29 cellular contexts compared by ENCODE assay signal in the genomic region with DNA sequence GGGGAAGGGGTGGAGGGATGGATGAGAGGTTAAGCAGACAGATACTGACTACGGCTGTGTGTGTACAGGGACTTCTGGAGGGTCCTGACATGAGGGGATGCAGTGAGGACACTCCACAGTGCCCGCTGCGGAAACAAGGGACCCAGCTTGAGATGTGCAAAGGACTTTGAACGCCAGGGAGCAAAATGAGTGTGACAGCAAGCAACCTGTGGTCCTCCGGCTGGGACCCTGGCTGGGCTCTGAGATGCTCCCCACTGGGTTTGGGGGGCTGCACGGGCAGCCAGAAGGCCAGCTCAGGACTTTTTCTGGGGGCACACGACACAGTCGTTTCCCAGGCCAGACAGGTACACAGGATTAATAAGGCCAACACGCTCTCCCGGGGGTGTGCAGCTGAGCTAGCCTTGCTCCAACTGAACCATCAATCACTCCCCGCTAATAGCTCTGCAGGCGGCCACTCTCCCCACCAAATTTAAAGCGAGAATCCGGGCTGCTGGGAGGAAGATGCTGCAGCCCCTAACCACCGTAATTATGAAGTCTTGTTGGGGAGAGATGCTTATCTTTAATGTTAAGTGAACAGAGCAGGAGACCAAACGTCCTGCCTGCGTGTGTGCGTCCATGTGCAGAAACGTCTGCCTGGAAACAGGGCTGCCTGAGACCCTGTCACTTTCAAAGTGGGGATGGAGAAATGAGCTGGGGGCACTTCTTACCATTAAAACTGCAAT. TPM values are rescaled to one million over a fixed set of nuclear protein-coding genes. Genes with fewer than 3 reads are reported as not detected.
DNase-seq lines count a peak whose midpoint lies in the region; TF ChIP-seq lines count a peak whose summit lies in the region.
"Had no signal": no experiment of that assay in that cellular context is flagged by ENCODE, and none has a peak within 500 bp of the region (broad histone marks: within the 10 kb centered on the region; RNA-seq: fewer than 3 reads in every experiment).

No MANE protein-coding gene starts in this region.

- no peaks in the 10 kb centered on the region for H3K36me3 Mint-ChIP-seq in glutamatergic neuron (ENCODE audit: unreplicated experiment)
- H3K36me3 Mint-ChIP-seq in osteocyte (ENCODE audit: unreplicated experiment): no peaks in the 10 kb centered on the region
- H3K36me3 Mint-ChIP-seq: activated naive CD4-positive, alpha-beta T cell treated with anti-CD3 and anti-CD28 coated beads, Interleukin-2, amount 10 ng/mL, durations not matched to agents 7 days and 5 days; CD4-positive, CD25-positive, alpha-beta regulatory T cell; memory B cell; stimulated activated effector memory CD8-positive, alpha-beta T cell treated with anti-CD3 and anti-CD28 coated beads, Interleukin-12 subunit alpha, Interleukin-12 subunit beta, amount 100 ng/mL, for 72 hours had no signal

- no peak overlapping the region for H3K4me3 Mint-ChIP-seq in glutamatergic neuron (ENCODE audit: unreplicated experiment)
- H3K4me3 Mint-ChIP-seq in osteocyte (ENCODE audit: unreplicated experiment): no peak overlapping the region
- H3K4me3 Mint-ChIP-seq: activated naive CD4-positive, alpha-beta T cell treated with anti-CD3 and anti-CD28 coated beads, Interleukin-2, amount 10 ng/mL, durations not matched to agents 7 days and 5 days; activated T-helper 17 cell treated with anti-CD3 and anti-CD28 coated beads, Interleukin-2, amount 50 U/mL, for 72 hours; CD4-positive, CD25-positive, alpha-beta regulatory T cell; endodermal cell; memory B cell; stimulated activated effector memory CD8-positive, alpha-beta T cell treated with anti-CD3 and anti-CD28 coated beads, Interleukin-12 subunit alpha, Interleukin-12 subunit beta, amount 100 ng/mL, for 72 hours had no signal

- H3K27ac Mint-ChIP-seq in glutamatergic neuron (ENCODE audit: unreplicated experiment): peak overlapping the region; percentile 99
- peak overlapping the region; percentile 95 for H3K27ac Mint-ChIP-seq in osteocyte (ENCODE audit: unreplicated experiment)
- H3K27ac Mint-ChIP-seq: activated naive CD4-positive, alpha-beta T cell treated with anti-CD3 and anti-CD28 coated beads, Interleukin-2, amount 10 ng/mL, durations not matched to agents 7 days and 5 days; activated T-helper 17 cell treated with anti-CD3 and anti-CD28 coated beads, Interleukin-2, amount 50 U/mL, for 72 hours; CD4-positive, CD25-positive, alpha-beta regulatory T cell; memory B cell; progenitor cell of endocrine pancreas; stimulated activated effector memory CD8-positive, alpha-beta T cell treated with anti-CD3 and anti-CD28 coated beads, Interleukin-12 subunit alpha, Interleukin-12 subunit beta, amount 100 ng/mL, for 72 hours had no signal

- H3K27me3 Mint-ChIP-seq in glutamatergic neuron (ENCODE audit: unreplicated experiment) (peaks cover 17% of the 10 kb centered on the region), osteocyte (ENCODE audit: unreplicated experiment) (peaks cover 6% of the 10 kb centered on the region)

- no peak for TF ChIP-seq CTCF in glutamatergic neuron (IDR thresholded peaks at IDR 0.05; ENCODE audit: partially characterized antibody, unreplicated experiment)
- TF ChIP-seq CTCF in osteocyte (IDR thresholded peaks at IDR 0.05): no peak

- peak; percentile 57 for DNase-seq in NCI-H748 (lab: John Stamatoyannopoulos, UW; ENCODE audit: unreplicated experiment)
- no peak for DNase-seq in NCI-H748 treated with DMSO at 0.1 percent for 48 hours (lab: John Stamatoyannopoulos, UW)
- peak; percentile 85 for DNase-seq in NCI-H2227 treated with DMSO at 0.1 percent for 48 hours (lab: John Stamatoyannopoulos, UW)
- no peak for DNase-seq in glutamatergic neuron
- DNase-seq in osteocyte (ENCODE audit: extremely low spot score, unreplicated experiment): no peak
- DNase-seq in cerebellum (ENCODE audit: low spot score): no peak
- no peak for DNase-seq in activated CD4-positive, alpha-beta T cell treated with anti-CD3 and anti-CD28 coated beads for 1 hour
- no peak for DNase-seq in UCSD-AML1 (lab: John Stamatoyannopoulos, UW; ENCODE audit: unreplicated experiment)
- DNase-seq: activated CD4-positive, alpha-beta T cell treated with anti-CD3 and anti-CD28 coated beads for 4 hours; activated naive CD4-positive, alpha-beta T cell treated with anti-CD3 and anti-CD28 coated beads, Interleukin-2, amount 10 ng/mL, durations not matched to agents 7 days and 5 days; adrenal gland; body of pancreas; CD4-positive, CD25-positive, alpha-beta regulatory T cell; dermis blood vessel endothelial cell; endodermal cell; MV-4-11; NCI-H1930; NCI-H226; NCI-H774; OCI-M1; substantia nigra; trophoblast cell had no signal

- H3K4me1 Mint-ChIP-seq in glutamatergic neuron (ENCODE audit: low read depth, unreplicated experiment) (peaks cover 48% of the 10 kb centered on the region), osteocyte (ENCODE audit: unreplicated experiment) (peaks cover 63% of the 10 kb centered on the region)
- H3K4me1 Mint-ChIP-seq: activated naive CD4-positive, alpha-beta T cell treated with anti-CD3 and anti-CD28 coated beads, Interleukin-2, amount 10 ng/mL, durations not matched to agents 7 days and 5 days had no signal

- peaks cover 27% of the 10 kb centered on the region for H3K9me3 Mint-ChIP-seq in glutamatergic neuron (ENCODE audit: unreplicated experiment)
- no peaks in the 10 kb centered on the region for H3K9me3 Mint-ChIP-seq in osteocyte (ENCODE audit: unreplicated experiment)
- H3K9me3 Mint-ChIP-seq: activated naive CD4-positive, alpha-beta T cell treated with anti-CD3 and anti-CD28 coated beads, Interleukin-2, amount 10 ng/mL, durations not matched to agents 7 days and 5 days; activated T-helper 17 cell treated with anti-CD3 and anti-CD28 coated beads, Interleukin-2, amount 50 U/mL, for 72 hours; CD4-positive, CD25-positive, alpha-beta regulatory T cell; stimulated activated effector memory CD8-positive, alpha-beta T cell treated with anti-CD3 and anti-CD28 coated beads, Interleukin-12 subunit alpha, Interleukin-12 subunit beta, amount 100 ng/mL, for 72 hours had no signal

RNA-seq across cellular contexts. Expression of a gene that starts 51.6 kb away (rescaled TPM):
- total RNA-seq in glutamatergic neuron (ENCODE audit: unreplicated experiment) (37.3 TPM), osteocyte (0.60 and 0.86 TPM in 2 replicates), cerebellum (0.54 TPM)
- total RNA-seq: A172; activated T-helper 17 cell treated with anti-CD3 and anti-CD28 coated beads, Interleukin-2, amount 50 U/mL, for 72 hours; CD4-positive, CD25-positive, alpha-beta regulatory T cell; dermis blood vessel endothelial cell; LHCN-M2; T-helper 2 cell treated with Interferon-gamma antibody and Interleukin-4, amounts not matched to agents 100 ng/mL and 5 ng/mL, for 36 hours had no signal

Comparison
In these comparisons a context has a peak if more than half of its experiments do, and no peak if none do; other contexts are left out.
1. DNase-seq: peak in NCI-H748 (single experiment) and NCI-H2227 treated with DMSO at 0.1 percent for 48 hours (single experiment); none in NCI-H748 treated with DMSO at 0.1 percent for 48 hours (single experiment), glutamatergic neuron (single experiment), osteocyte (single experiment), cerebellum (single experiment), activated CD4-positive, alpha-beta T cell treated with anti-CD3 and anti-CD28 coated beads for 1 hour (single experiment) and UCSD-AML1 (single experiment).
2. RNA of a gene that starts 51.6 kb away (total RNA-seq): 37.3 TPM in glutamatergic neuron (single experiment); 0.60 to 0.86 TPM in osteocyte and 0.54 TPM in cerebellum (single experiment); every median in the first group is over 10 times any median in the second.